ENCODE assay signal across 22 cellular contexts in the genomic region with DNA sequence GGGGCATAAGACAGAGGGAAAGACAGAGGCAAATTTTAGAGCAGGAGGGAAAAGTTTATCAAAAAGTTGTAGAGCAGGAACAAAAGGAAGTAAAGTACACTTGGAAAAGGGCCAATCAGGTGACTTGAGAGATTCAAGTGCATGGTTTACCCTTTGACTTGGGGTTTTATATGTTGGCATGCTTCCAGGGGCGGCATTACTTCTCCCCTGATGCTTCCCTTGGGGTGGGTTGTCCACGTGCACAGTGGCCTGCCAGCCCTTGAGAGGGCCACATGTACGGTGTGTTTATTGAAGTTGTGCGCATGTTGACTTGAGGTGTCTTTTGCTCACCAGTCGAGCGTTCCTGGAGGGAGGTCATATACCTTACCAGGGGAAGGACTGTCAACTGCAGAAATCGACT.
"Had no signal": no experiment of that assay in that cellular context is flagged by ENCODE, and none has a peak within 500 bp of the region (broad histone marks: within the 10 kb centered on the region; RNA-seq: fewer than 3 reads in every experiment).

No MANE protein-coding gene starts in this region.

- H3K36me3 ChIP-seq: gastroesophageal sphincter, heart right ventricle, lower lobe of right lung, neutrophil, ovary, right atrium auricular region, thoracic aorta, upper lobe of left lung had no signal

- DNase-seq: activated CD4-positive, alpha-beta T cell treated with anti-CD3 and anti-CD28 coated beads, Interleukin-2, amount 10 ng/mL, durations not matched to agents 7 days and 5 days; activated CD8-positive, alpha-beta memory T cell treated with anti-CD3 and anti-CD28 coated beads, Interleukin-2, amount 10 ng/mL, durations not matched to agents 7 days and 5 days; activated CD8-positive, alpha-beta T cell treated with anti-CD3 and anti-CD28 coated beads for 36 hours; activated effector memory CD4-positive, alpha-beta T cell treated with anti-CD3 and anti-CD28 coated beads, Interleukin-2, amount 50 U/mL, for 16 hours; activated naive CD4-positive, alpha-beta T cell treated with anti-CD3 and anti-CD28 coated beads, Interleukin-2, amount 10 ng/mL, durations not matched to agents 7 days and 5 days; activated T-cell treated with anti-CD3 and anti-CD28 coated beads for 4 hours; amygdala; cerebellar nuclear complex; heart right ventricle; islet precursor cell; lower lobe of right lung; ovary; psoas muscle; stimulated activated CD4-positive, alpha-beta T cell treated with anti-CD3 and anti-CD28 coated beads, Interleukin-4, amount 100 ng/mL, for 24 hours; stimulated activated naive CD4-positive, alpha-beta T cell treated with Interleukin-2 at 50 U/mL for 16 hours; upper lobe of left lung had no signal

- ATAC-seq: activated CD8-positive, alpha-beta memory T cell treated with anti-CD3 and anti-CD28 coated beads, Interleukin-2, amount 10 ng/mL, durations not matched to agents 7 days and 5 days; activated CD8-positive, alpha-beta T cell treated with anti-CD3 and anti-CD28 coated beads for 36 hours; gastroesophageal sphincter; heart right ventricle; lower lobe of right lung; natural killer cell treated with Interleukin-12 subunit alpha and Interleukin-12 subunit beta and Interleukin-15 and Interleukin-18, amount 100 ng/mL, for 72 hours; psoas muscle had no signal

- H3K9me3 ChIP-seq: gastroesophageal sphincter, heart right ventricle, lower lobe of right lung, neutrophil, ovary, psoas muscle, right atrium auricular region, thoracic aorta, upper lobe of left lung had no signal

- H3K27ac ChIP-seq: epithelial cell of prostate, gastroesophageal sphincter, heart right ventricle, lower lobe of right lung, neutrophil, ovary, psoas muscle, right atrium auricular region, thoracic aorta, upper lobe of left lung had no signal

- H3K27me3 ChIP-seq: gastroesophageal sphincter, heart right ventricle, neutrophil, ovary, right atrium auricular region, upper lobe of left lung had no signal

- H3K4me3 ChIP-seq: gastroesophageal sphincter, heart right ventricle, lower lobe of right lung, ovary, psoas muscle, right atrium auricular region, thoracic aorta, upper lobe of left lung had no signal
